2 cellular contexts compared by ENCODE assay signal in the genomic region with DNA sequence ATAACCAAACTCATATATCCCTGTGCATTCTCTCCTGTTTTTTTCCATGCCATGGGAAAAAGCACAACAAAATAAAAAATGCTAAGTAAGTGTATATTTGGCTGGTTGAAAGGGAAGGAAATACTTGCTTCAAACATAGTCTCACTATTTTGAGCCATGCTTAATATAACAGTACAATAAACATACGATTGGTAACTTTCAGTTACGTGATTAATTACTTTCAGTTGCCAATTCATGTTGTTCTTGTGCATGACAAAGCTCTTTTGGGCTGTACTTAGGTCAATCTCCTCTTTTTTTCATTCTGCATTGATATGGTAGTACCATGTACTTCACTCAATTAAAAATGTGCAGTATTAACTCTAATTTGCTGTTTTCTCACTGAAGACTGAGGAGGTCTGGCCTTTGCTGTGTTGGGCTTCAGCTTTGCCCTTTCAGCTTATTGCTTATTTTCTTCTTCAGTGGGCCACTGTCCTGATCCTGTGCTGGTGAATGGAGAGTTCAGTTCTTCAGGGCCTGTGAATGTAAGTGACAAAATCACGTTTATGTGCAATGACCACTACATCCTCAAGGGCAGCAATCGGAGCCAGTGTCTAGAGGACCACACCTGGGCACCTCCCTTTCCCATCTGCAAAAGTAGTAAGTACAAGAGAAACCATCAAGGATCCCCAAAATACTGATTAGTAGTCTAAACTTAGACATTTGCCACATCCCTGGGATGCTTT.
TF ChIP-seq lines count a peak whose summit lies in the region.

No MANE protein-coding gene starts in this region.

TF ChIP-seq in H1, 55 proteins besides CTCF, POLR2A, EP300 and RAD21 (continued from another document):
- TF ChIP-seq MAFK (IDR thresholded peaks at IDR 0.05; ENCODE audit: low read depth, low read length), result no peak
- TF ChIP-seq SIX5 (IDR thresholded peaks at IDR 0.05; ENCODE audit: low read depth, low read length), result no peak
- no peak for TF ChIP-seq SIRT6 (IDR thresholded peaks at IDR 0.05; ENCODE audit: low read length)

TF ChIP-seq in WTC11, 78 proteins besides CTCF, POLR2A, EP300 and RAD21 (continued from another document):
- TF ChIP-seq MXD4 (CRISPR knock-in tag; IDR thresholded peaks at IDR 0.05; ENCODE audit: borderline replicate concordance) (no peak), FOXK1 (CRISPR knock-in tag; IDR thresholded peaks at IDR 0.05) (no peak), FOXP1 (CRISPR knock-in tag; IDR thresholded peaks at IDR 0.05; ENCODE audit: borderline replicate concordance) (no peak)
